In genomic region chr10:1651280-1651975, GRCh38 we compare ENCODE assay signal across 15 cellular contexts.
A peak's percentile ranks its signal among the peaks of the same experiment; 100 is the strongest.
DNase-seq lines count a peak whose midpoint lies in the region; ATAC-seq and TF ChIP-seq lines count a peak whose summit lies in the region.
"Had no signal": no experiment of that assay in that cellular context is flagged by ENCODE, and none has a peak within 500 bp of the region (broad histone marks: within the 10 kb centered on the region; RNA-seq: fewer than 3 reads in every experiment).

No MANE protein-coding gene starts in this region.

- peaks cover 0 to 39% of the 10 kb centered on the region in 2 experiments; a peak in 1 of 4 replicates for H3K4me1 ChIP-seq in SK-N-SH (ENCODE audit: control insufficient read depth in 1 of 2, insufficient read depth in 2 of 2, low read depth in 1 of 2, low read length in 1 of 2)
- H3K4me1 ChIP-seq: HAP-1 had no signal

- TF ChIP-seq EP300 in SK-N-SH (IDR thresholded peaks at IDR 0.05; ENCODE audit: borderline replicate concordance in 1 of 2, low read depth in 1 of 2, low read length in 1 of 2), result 0 out of 4 replicates have a peak, but pooled peaks of 1 of the 2 experiments have one; percentile 9

- H3K4me2 ChIP-seq in SK-N-SH, result no peak overlapping the region
- H3K4me2 ChIP-seq: BLaER1 had no signal

- no peak overlapping the region for H3K4me3 Mint-ChIP-seq in chondrocyte (ENCODE audit: unreplicated experiment)
- H3K4me3 Mint-ChIP-seq: CD8-positive, alpha-beta memory T cell had no signal

- peaks cover 5% of the 10 kb centered on the region for H3F3A ChIP-seq in SK-N-SH (replicated peaks; ENCODE audit: insufficient read depth)

- H3K4me3 ChIP-seq in SK-N-SH (ENCODE audit: low read depth in 2 of 2, low read length in 1 of 2), result no peak overlapping the region
- H3K4me3 ChIP-seq: BLaER1, GM12878, HAP-1 had no signal

- no peak for TF ChIP-seq CTCF in SK-N-SH (IDR thresholded peaks at IDR 0.05)
- no peak for TF ChIP-seq CTCF in chondrocyte (IDR thresholded peaks at IDR 0.05)

- H4K20me1 ChIP-seq in SK-N-SH (ENCODE audit: insufficient read depth), result no peaks in the 10 kb centered on the region

- no peaks in the 10 kb centered on the region for H3K4me1 Mint-ChIP-seq in chondrocyte (ENCODE audit: low read depth)
- H3K4me1 Mint-ChIP-seq: CD8-positive, alpha-beta memory T cell had no signal

- no peak for ATAC-seq in SK-N-SH treated with all-trans-retinoic acid at 6 μM for 48 hours
- ATAC-seq in HG03039 (IDR thresholded peaks at IDR 0.05; ENCODE audit: unreplicated experiment), result no peak
- no peak for ATAC-seq in GM21447 (IDR thresholded peaks at IDR 0.05; ENCODE audit: unreplicated experiment)
- ATAC-seq: GM12878, HepG2 had no signal

- no peak overlapping the region for H3K9ac ChIP-seq in SK-N-SH
- H3K9ac ChIP-seq: BLaER1 had no signal

- H3K36me3 ChIP-seq in SK-N-SH (replicated peaks in 1 of 2; ENCODE audit: control insufficient read depth in 1 of 2, insufficient read depth in 2 of 2, low read length in 1 of 2), result no peaks in the 10 kb centered on the region
- H3K36me3 ChIP-seq: BLaER1, HAP-1 had no signal

- no peaks in the 10 kb centered on the region for H3K9me3 ChIP-seq in SK-N-SH
- H3K9me3 ChIP-seq: BLaER1, HAP-1 had no signal

- WGBS in SK-N-SH (ENCODE audit: low lambda C conversion rate), result 35% methylated on average over 14 of the region's 20 CpGs

- CTCF ChIA-PET in SK-N-SH (lab: Yijun Ruan, JAX), result interaction anchor here (1.2 to 1.8 kb wide), 3 partner anchors 14 to 230 kb away, joined by 3 to 4 read pairs (median 4); partner anchors contain the start of gene ADARB2

- H3K9me3 Mint-ChIP-seq in chondrocyte (ENCODE audit: low read depth), result no peaks in the 10 kb centered on the region
- H3K9me3 Mint-ChIP-seq: CD8-positive, alpha-beta memory T cell had no signal

- no peaks in the 10 kb centered on the region for H3K27me3 ChIP-seq in SK-N-SH (ENCODE audit: insufficient read depth)
- H3K27me3 ChIP-seq: BLaER1 had no signal

- no peaks in the 10 kb centered on the region for H3K9me2 ChIP-seq in SK-N-SH

- H3K27ac ChIP-seq in SK-N-SH (ENCODE audit: low read depth in 2 of 2, low read length in 1 of 2), result peak overlapping the region in 1 of 2 experiments; percentile 88; a peak in 2 of 4 replicates
- H3K27ac ChIP-seq: BLaER1 had no signal

- DNase-seq in SK-N-SH, result peak; percentile 60
- DNase-seq in chondrocyte (ENCODE audit: low spot score), result peak; percentile 79
- peak; percentile 37 for DNase-seq in retina
- no peak for DNase-seq in NCI-H128 (lab: John Stamatoyannopoulos, UW; ENCODE audit: unreplicated experiment)
- DNase-seq: 8988T; AML-193; CD8-positive, alpha-beta memory T cell; DMS 273 treated with DMSO at 0.1 percent for 48 hours had no signal

- POLR2A ChIA-PET in SK-N-SH (lab: Yijun Ruan, JAX), result interaction anchor here (2.1 kb wide), 1 partner anchor 86 kb away, joined by 6 read pairs; the partner anchor contains the start of gene ADARB2

- no peak overlapping the region for H2AFZ ChIP-seq in SK-N-SH (ENCODE audit: low read depth)

- no peak overlapping the region for H3K27ac Mint-ChIP-seq in chondrocyte (ENCODE audit: unreplicated experiment)

- no peak for TF ChIP-seq RAD21 in SK-N-SH (IDR thresholded peaks at IDR 0.05; ENCODE audit: low read length)

- no peaks in the 10 kb centered on the region for H3K79me2 ChIP-seq in SK-N-SH (ENCODE audit: insufficient read depth)

- H3K27me3 Mint-ChIP-seq in chondrocyte (ENCODE audit: low read depth), result peaks cover 4% of the 10 kb centered on the region

- no peaks in the 10 kb centered on the region for H3K36me3 Mint-ChIP-seq in chondrocyte (ENCODE audit: low read depth)
- H3K36me3 Mint-ChIP-seq: CD8-positive, alpha-beta memory T cell had no signal

TF ChIP-seq in SK-N-SH, 30 proteins besides CTCF, POLR2A, EP300 and RAD21:
- no peak for TF ChIP-seq USF2 (IDR thresholded peaks at IDR 0.05; ENCODE audit: borderline replicate concordance, low read depth, low read length)
TF ChIP-seq in SK-N-SH: peak in this region for 0.

TF ChIP-seq in SK-N-SH treated with all-trans-retinoic acid at 6 μM for 48 hours, 23 proteins besides CTCF, POLR2A, EP300 and RAD21:
- TF ChIP-seq BACH2 (CRISPR knock-in tag; IDR thresholded peaks at IDR 0.05; ENCODE audit: borderline replicate concordance) (no peak), POU6F1 (CRISPR knock-in tag; IDR thresholded peaks at IDR 0.05; ENCODE audit: borderline replicate concordance, low read depth) (no peak), PATZ1 (CRISPR knock-in tag; IDR thresholded peaks at IDR 0.05; ENCODE audit: borderline replicate concordance) (no peak), ZNF8 (CRISPR knock-in tag; IDR thresholded peaks at IDR 0.05) (no peak), OSR1 (CRISPR knock-in tag; IDR thresholded peaks at IDR 0.05) (no peak), CSDC2 (CRISPR knock-in tag; IDR thresholded peaks at IDR 0.05) (no peak)
